ENCODE assay signal across 1 cellular context in genomic region chr12:54148560-54149439, GRCh38.
TF ChIP-seq lines count a peak whose summit lies in the region.

No MANE protein-coding gene starts in this region.

TF ChIP-seq in H1, 55 proteins besides CTCF, POLR2A, EP300 and RAD21 (continued from another document):
- TF ChIP-seq CHD7 (IDR thresholded peaks at IDR 0.05; ENCODE audit: insufficient replicate concordance, low read length), result no peak
- TF ChIP-seq, protein P1, sequence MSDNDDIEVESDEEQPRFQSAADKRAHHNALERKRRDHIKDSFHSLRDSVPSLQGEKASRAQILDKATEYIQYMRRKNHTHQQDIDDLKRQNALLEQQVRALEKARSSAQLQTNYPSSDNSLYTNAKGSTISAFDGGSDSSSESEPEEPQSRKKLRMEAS (IDR thresholded peaks at IDR 0.05), result no peak
- TF ChIP-seq CBX8 (IDR thresholded peaks at IDR 0.05; ENCODE audit: borderline replicate concordance, low read depth, low read length), result no peak
- TF ChIP-seq JUN (IDR thresholded peaks at IDR 0.05; ENCODE audit: low read depth, low read length), result no peak
- TF ChIP-seq SIX5 (IDR thresholded peaks at IDR 0.05; ENCODE audit: low read depth, low read length), result no peak
- TF ChIP-seq TBP (IDR thresholded peaks at IDR 0.05; ENCODE audit: low read depth, low read length), result no peak
- no peak for TF ChIP-seq KDM4A (IDR thresholded peaks at IDR 0.05; ENCODE audit: low read depth, low read length, severe bottlenecking)
- TF ChIP-seq BACH1 (IDR thresholded peaks at IDR 0.05; ENCODE audit: low read length), result no peak
- no peak for TF ChIP-seq EZH2 (IDR thresholded peaks at IDR 0.05; ENCODE audit: low read depth, low read length, severe bottlenecking)
- TF ChIP-seq SP2 (IDR thresholded peaks at IDR 0.05; ENCODE audit: low read length), result no peak
- no peak for TF ChIP-seq CREB1 (IDR thresholded peaks at IDR 0.05)
- no peak for TF ChIP-seq SP4 (IDR thresholded peaks at IDR 0.05; ENCODE audit: low read length)
- TF ChIP-seq POU5F1 (IDR thresholded peaks at IDR 0.05; ENCODE audit: low read depth, low read length), result no peak
- TF ChIP-seq TCF12 (IDR thresholded peaks at IDR 0.05; ENCODE audit: low read depth, low read length), result no peak
- TF ChIP-seq POLR2AphosphoS5 (IDR thresholded peaks at IDR 0.05; ENCODE audit: low read depth, low read length), result no peak
- no peak for TF ChIP-seq SRF (IDR thresholded peaks at IDR 0.05; ENCODE audit: low read depth, low read length)
- TF ChIP-seq PHF8 (conservative IDR thresholded peaks at IDR 0.05; ENCODE audit: low read depth, low read length), result no peak
- TF ChIP-seq HDAC6 (IDR thresholded peaks at IDR 0.05; ENCODE audit: low read depth, low read length), result no peak
